8 cellular contexts compared by ENCODE assay signal in the genomic region with DNA sequence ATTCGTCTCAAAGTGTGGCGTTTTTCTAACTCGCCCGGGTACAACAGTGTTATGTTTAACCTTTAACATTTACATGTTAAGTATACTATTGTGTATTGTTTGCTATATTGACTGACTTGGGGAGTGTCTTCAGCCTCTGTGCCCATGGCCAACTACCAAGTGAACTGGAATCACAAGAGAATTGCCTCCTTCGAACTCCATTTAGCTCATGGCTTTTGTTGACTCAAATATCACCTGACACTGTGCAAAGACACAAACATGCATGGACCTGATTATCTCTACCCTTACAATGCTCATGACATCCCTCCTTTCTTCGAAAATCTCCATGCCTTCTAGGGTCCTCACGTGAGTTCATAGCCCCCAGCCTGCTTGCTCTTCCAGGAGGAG. TPM values are rescaled to one million over a fixed set of nuclear protein-coding genes. Genes with fewer than 3 reads are reported as not detected.
DNase-seq lines count a peak whose midpoint lies in the region; ATAC-seq and TF ChIP-seq lines count a peak whose summit lies in the region.

No MANE protein-coding gene starts in this region.

- H3K27me3 ChIP-seq in adrenal gland: no peaks in the 10 kb centered on the region
- H3K27me3 ChIP-seq in thymus (ENCODE audit: control insufficient read depth, insufficient read depth): no peaks in the 10 kb centered on the region

- H3K4me3 ChIP-seq in adrenal gland (peak overlapping the region; percentile 12 to 75 (median 72)), thymus (ENCODE audit: low read length) (peak overlapping the region; percentile 85)

- no peak for TF ChIP-seq POLR2A in adrenal gland (IDR thresholded peaks at IDR 0.05)

- H3K36me3 ChIP-seq in adrenal gland (replicated peaks in 1 of 2) (no peaks in the 10 kb centered on the region), thymus (ENCODE audit: control insufficient read depth, insufficient read depth) (peaks cover 9% of the 10 kb centered on the region)

- no peak for DNase-seq in activated T-cell treated with anti-CD3 and anti-CD28 coated beads, Interleukin-2, amount 50 U/mL, for 24 hours
- DNase-seq in activated T-cell treated with anti-CD3 and anti-CD28 coated beads for 4 hours (no peak), adrenal gland (no peak), left colon (no peak), A172 (ENCODE audit: low spot score) (no peak)
- no peak for DNase-seq in stimulated activated CD4-positive, alpha-beta T cell treated with anti-CD3 and anti-CD28 coated beads, Interleukin-4, amount 100 ng/mL, for 1 hour

- peaks cover 50% of the 10 kb centered on the region for H3K9me3 Mint-ChIP-seq in activated T-cell treated with anti-CD3 and anti-CD28 coated beads, Interleukin-2, amount 50 U/mL, for 24 hours

- ATAC-seq in left colon (peak; percentile 68), HG03469 (IDR thresholded peaks at IDR 0.05; ENCODE audit: unreplicated experiment) (no peak)

- H3K4me1 Mint-ChIP-seq in activated T-cell treated with anti-CD3 and anti-CD28 coated beads, Interleukin-2, amount 50 U/mL, for 24 hours (ENCODE audit: low read depth): peaks cover 23% of the 10 kb centered on the region

- H3K4me3 Mint-ChIP-seq in activated T-cell treated with anti-CD3 and anti-CD28 coated beads, Interleukin-2, amount 50 U/mL, for 24 hours: peak overlapping the region; percentile 91

- H3K27ac ChIP-seq in adrenal gland: peak overlapping the region in 3 of 5 donors; percentile 16 to 88 (median 61)
- H3K27ac ChIP-seq in thymus (ENCODE audit: low read depth): no peak overlapping the region

- H3K27me3 Mint-ChIP-seq in activated T-cell treated with anti-CD3 and anti-CD28 coated beads, Interleukin-2, amount 50 U/mL, for 24 hours: no peaks in the 10 kb centered on the region

- TF ChIP-seq CTCF in adrenal gland (IDR thresholded peaks at IDR 0.05): no peak

- H3K27ac Mint-ChIP-seq in activated T-cell treated with anti-CD3 and anti-CD28 coated beads, Interleukin-2, amount 50 U/mL, for 24 hours: peak overlapping the region; percentile 86

- 6 to 9% (median 7%) methylated on average over 7 of the region's 7 CpGs for WGBS in adrenal gland, 4 donors
- WGBS in thymus: 26% methylated on average over 7 of the region's 7 CpGs

- H3K36me3 Mint-ChIP-seq in activated T-cell treated with anti-CD3 and anti-CD28 coated beads, Interleukin-2, amount 50 U/mL, for 24 hours (ENCODE audit: low read depth): peaks cover 80% of the 10 kb centered on the region

- intact Hi-C loops in adrenal gland (cut with DNase I): no loop called here
- intact Hi-C loops in left colon (cut with DNase I, micrococcal nuclease): no loop called here

- H3K4me1 ChIP-seq in adrenal gland (replicated peaks in 1 of 2): peaks cover 0 to 11% of the 10 kb centered on the region in 2 donors
- peaks cover 7% of the 10 kb centered on the region for H3K4me1 ChIP-seq in thymus (ENCODE audit: control insufficient read depth, insufficient read depth, low read length)

- no peaks in the 10 kb centered on the region for H3K9me3 ChIP-seq in adrenal gland (replicated peaks in 1 of 3)
- H3K9me3 ChIP-seq in thymus (ENCODE audit: control insufficient read depth): peaks cover 2% of the 10 kb centered on the region

RNA-seq across cellular contexts. Expression of gene ZNF814, which starts 0.7 kb away (rescaled TPM):
- 10 to 100 TPM in 7 of 8 donors, 1 to 10 TPM in 1; 8.1 to 37.6 (median 20.6) TPM for total RNA-seq in adrenal gland
- 10 to 100 TPM; 20.6 to 24.3 (median 22.2) TPM for polyA plus RNA-seq in adrenal gland
- 10 to 100 TPM; 14.6 to 15.4 TPM for total RNA-seq in left colon
- 16.7 TPM for polyA plus RNA-seq in thymus
- total RNA-seq in A172 (2014; rRNA removed; shearing (Covaris generic)): 0.29 and 1.7 TPM in 2 replicates

RNA-seq across cellular contexts. Expression of gene ZNF417, which starts 28.3 kb away (rescaled TPM):
- total RNA-seq in adrenal gland (10 to 100 TPM in 6 of 8 donors, 1 to 10 TPM in 2; 5.8 to 20.8 (median 15.9) TPM), left colon (10 to 100 TPM; 12.3 TPM)
- polyA plus RNA-seq in adrenal gland (1 to 10 TPM; 1.8 to 9.0 (median 6.8) TPM), thymus (5.4 TPM)
- total RNA-seq in A172 (2014; rRNA removed; shearing (Covaris generic)): 10.1 and 11.7 TPM in 2 replicates

RNA-seq across cellular contexts. Expression of gene ZNF587, which starts 38.4 kb away (rescaled TPM):
- 10 to 100 TPM; 10.6 to 38.6 (median 23.8) TPM for total RNA-seq in adrenal gland
- polyA plus RNA-seq in adrenal gland: 10 to 100 TPM in 2 of 3 donors, 1 to 10 TPM in 1; 6.2 to 72.0 (median 23.0) TPM
- 10 to 100 TPM; 50.5 to 64.8 TPM for total RNA-seq in left colon
- 25.4 TPM for polyA plus RNA-seq in thymus
- total RNA-seq in A172 (2014; rRNA removed; shearing (Covaris generic)): 24.7 and 31.9 TPM in 2 replicates

RNA-seq across cellular contexts. Expression of gene ZNF418, which starts 47.1 kb away (rescaled TPM):
- total RNA-seq in adrenal gland (1 to 10 TPM in 7 of 8 donors, under 1 TPM in 1; 0.42 to 9.0 (median 4.4) TPM), left colon (1 to 10 TPM in 1 of 2 donors, under 1 TPM in 1; 0.98 to 2.1 TPM)
- polyA plus RNA-seq in adrenal gland (1 to 10 TPM; 3.8 to 6.7 (median 4.5) TPM), thymus (8.2 TPM)
- total RNA-seq in A172 (2014; rRNA removed; shearing (Covaris generic)): 0.07 and 0.31 TPM in 2 replicates

RNA-seq across cellular contexts. Expression of gene ZNF587B, which starts 58.0 kb away (rescaled TPM):
- total RNA-seq in adrenal gland (10 to 100 TPM in 4 of 8 donors, 1 to 10 TPM in 4; 5.0 to 20.1 (median 9.6) TPM), left colon (10 to 100 TPM; 13.0 to 22.4 TPM)
- polyA plus RNA-seq in adrenal gland (1 to 10 TPM; 3.1 to 7.9 (median 7.4) TPM), thymus (9.1 TPM)
- 22.9 and 26.6 TPM in 2 replicates for total RNA-seq in A172 (2014; rRNA removed; shearing (Covaris generic))
